Comparison of ENCODE assay signal across 30 cellular contexts in the genomic region with DNA sequence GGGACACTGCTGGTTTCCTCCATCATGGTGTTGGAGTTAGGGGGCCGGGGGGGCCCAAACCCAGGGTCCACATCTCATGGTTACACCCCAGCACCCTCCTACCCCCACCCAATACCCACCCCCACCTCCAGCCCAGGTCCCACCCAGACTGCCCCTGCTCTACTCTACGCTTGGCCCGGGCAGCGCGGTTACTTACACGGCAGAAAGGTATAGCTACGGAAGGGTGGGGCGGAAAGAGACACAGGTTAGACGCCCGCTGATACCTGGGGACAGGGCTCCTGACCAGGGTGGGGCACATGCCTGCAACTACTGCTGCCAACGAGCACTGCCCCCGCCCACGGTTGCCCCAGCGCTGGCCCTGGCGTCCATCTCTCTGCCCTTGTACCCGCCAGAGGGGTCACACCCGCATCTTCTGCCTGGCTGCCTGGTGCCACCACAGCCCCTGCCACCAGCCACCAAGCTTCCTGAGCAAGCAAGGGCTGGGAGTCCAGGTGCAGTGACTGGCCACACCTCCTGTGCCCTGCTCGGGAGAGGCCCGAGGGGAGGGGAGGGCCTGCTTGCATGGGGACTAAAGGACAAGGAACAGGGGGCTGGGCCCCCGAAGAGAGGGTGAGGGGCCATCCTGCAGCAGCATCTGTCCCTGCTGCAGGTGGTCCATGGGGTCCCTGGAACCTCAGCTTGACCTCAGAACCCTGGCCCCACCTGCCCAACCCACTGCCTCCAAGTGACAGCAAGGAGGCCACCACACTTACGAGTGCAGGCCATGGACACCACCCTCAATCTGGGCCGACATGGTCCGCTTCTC. TPM values are rescaled to one million over a fixed set of nuclear protein-coding genes. Genes with fewer than 3 reads are reported as not detected.
"Had no signal": no experiment of that assay in that cellular context is flagged by ENCODE, and none has a peak within 500 bp of the region (broad histone marks: within the 10 kb centered on the region; RNA-seq: fewer than 3 reads in every experiment).

No MANE protein-coding gene starts in this region.

- H3K27ac ChIP-seq: ascending aorta, breast epithelium, cardiac muscle cell, colonic mucosa, dorsolateral prefrontal cortex, esophagus muscularis mucosa, foreskin keratinocyte, gastrocnemius medialis had no signal

- DNase-seq: activated CD4-positive, alpha-beta memory T cell treated with anti-CD3 and anti-CD28 coated beads, Interleukin-2, amount 10 ng/mL, durations not matched to agents 7 days and 5 days; activated CD4-positive, alpha-beta T cell treated with anti-CD3 and anti-CD28 coated beads for 1 hour; activated CD4-positive, alpha-beta T cell treated with anti-CD3 and anti-CD28 coated beads for 4 hours; activated CD4-positive, alpha-beta T cell treated with anti-CD3 and anti-CD28 coated beads, Interleukin-2, amount 10 ng/mL, durations not matched to agents 7 days and 5 days; activated CD4-positive, alpha-beta T cell treated with anti-CD3 and anti-CD28 coated beads, Interleukin-2, amount 50 U/mL, for 4 hours; activated CD8-positive, alpha-beta memory T cell treated with anti-CD3 and anti-CD28 coated beads, Interleukin-2, amount 50 U/mL, for 48 hours; activated gamma-delta T cell; activated naive CD4-positive, alpha-beta T cell; activated naive CD4-positive, alpha-beta T cell treated with anti-CD3 and anti-CD28 coated beads, Interleukin-2, amount 10 ng/mL, durations not matched to agents 7 days and 5 days; activated naive CD8-positive, alpha-beta T cell treated with anti-CD3 and anti-CD28 coated beads, Interleukin-2, amount 10 ng/mL, durations not matched to agents 7 days and 5 days; activated T-cell treated with anti-CD3 and anti-CD28 coated beads for 4 hours; activated T-cell treated with anti-CD3 and anti-CD28 coated beads, Interleukin-2, amount 50 U/mL, for 24 hours; activated T-cell treated with anti-CD3 and anti-CD28 coated beads, Interleukin-2, amount 50 U/mL, for 72 hours; central memory CD4-positive, alpha-beta T cell; cerebellar nuclear complex; colonic mucosa; effector memory CD8-positive, alpha-beta T cell; erythroblast; foreskin keratinocyte; gastrocnemius medialis; glutamatergic neuron; T-helper 2 cell had no signal

- H3K27me3 Mint-ChIP-seq: activated CD4-positive, alpha-beta memory T cell treated with anti-CD3 and anti-CD28 coated beads, Interleukin-2, amount 10 ng/mL, durations not matched to agents 7 days and 5 days; activated CD4-positive, alpha-beta T cell treated with anti-CD3 and anti-CD28 coated beads, Interleukin-2, amount 10 ng/mL, durations not matched to agents 7 days and 5 days; activated naive CD8-positive, alpha-beta T cell treated with anti-CD3 and anti-CD28 coated beads, Interleukin-2, amount 10 ng/mL, durations not matched to agents 7 days and 5 days; activated T-cell treated with anti-CD3 and anti-CD28 coated beads, Interleukin-2, amount 50 U/mL, for 24 hours; effector memory CD8-positive, alpha-beta T cell had no signal

- H3K9me3 ChIP-seq: ascending aorta, breast epithelium, colonic mucosa, esophagus muscularis mucosa, gastrocnemius medialis had no signal

- H3K4me1 ChIP-seq: ascending aorta, breast epithelium, colonic mucosa, esophagus muscularis mucosa, foreskin keratinocyte, gastrocnemius medialis had no signal

- H3K27me3 ChIP-seq: ascending aorta, breast epithelium, cardiac muscle cell, colonic mucosa, dorsolateral prefrontal cortex, foreskin keratinocyte, gastrocnemius medialis had no signal

- H3K4me3 ChIP-seq: ascending aorta, breast epithelium, cardiac muscle cell, colonic mucosa, dorsolateral prefrontal cortex, esophagus muscularis mucosa, gastrocnemius medialis had no signal

- H3K9me3 Mint-ChIP-seq: activated CD4-positive, alpha-beta memory T cell treated with anti-CD3 and anti-CD28 coated beads, Interleukin-2, amount 10 ng/mL, durations not matched to agents 7 days and 5 days; activated CD4-positive, alpha-beta T cell treated with anti-CD3 and anti-CD28 coated beads, Interleukin-2, amount 10 ng/mL, durations not matched to agents 7 days and 5 days; activated naive CD4-positive, alpha-beta T cell treated with anti-CD3 and anti-CD28 coated beads, Interleukin-2, amount 10 ng/mL, durations not matched to agents 7 days and 5 days; activated naive CD4-positive, alpha-beta T cell treated with anti-CD3 and anti-CD28 coated beads, Interleukin-2, amount 50 U/mL, for 72 hours; activated naive CD8-positive, alpha-beta T cell treated with anti-CD3 and anti-CD28 coated beads, Interleukin-2, amount 10 ng/mL, durations not matched to agents 7 days and 5 days; activated T-cell treated with anti-CD3 and anti-CD28 coated beads, Interleukin-2, amount 50 U/mL, for 24 hours; activated T-cell treated with anti-CD3 and anti-CD28 coated beads, Interleukin-2, amount 50 U/mL, for 72 hours; brain; effector memory CD8-positive, alpha-beta T cell had no signal

- H3K36me3 ChIP-seq: breast epithelium, cardiac muscle cell had no signal

- H3K4me1 Mint-ChIP-seq: activated CD4-positive, alpha-beta memory T cell treated with anti-CD3 and anti-CD28 coated beads, Interleukin-2, amount 10 ng/mL, durations not matched to agents 7 days and 5 days; activated CD4-positive, alpha-beta T cell treated with anti-CD3 and anti-CD28 coated beads, Interleukin-2, amount 10 ng/mL, durations not matched to agents 7 days and 5 days; activated naive CD4-positive, alpha-beta T cell treated with anti-CD3 and anti-CD28 coated beads, Interleukin-2, amount 10 ng/mL, durations not matched to agents 7 days and 5 days; brain had no signal

- H3K4me3 Mint-ChIP-seq: activated CD4-positive, alpha-beta memory T cell treated with anti-CD3 and anti-CD28 coated beads, Interleukin-2, amount 10 ng/mL, durations not matched to agents 7 days and 5 days; activated CD4-positive, alpha-beta T cell treated with anti-CD3 and anti-CD28 coated beads, Interleukin-2, amount 10 ng/mL, durations not matched to agents 7 days and 5 days; activated naive CD4-positive, alpha-beta T cell treated with anti-CD3 and anti-CD28 coated beads, Interleukin-2, amount 10 ng/mL, durations not matched to agents 7 days and 5 days; activated naive CD8-positive, alpha-beta T cell treated with anti-CD3 and anti-CD28 coated beads, Interleukin-2, amount 10 ng/mL, durations not matched to agents 7 days and 5 days; activated T-cell treated with anti-CD3 and anti-CD28 coated beads, Interleukin-2, amount 50 U/mL, for 24 hours; activated T-cell treated with anti-CD3 and anti-CD28 coated beads, Interleukin-2, amount 50 U/mL, for 72 hours; brain; effector memory CD8-positive, alpha-beta T cell had no signal

- H3K27ac Mint-ChIP-seq: activated CD4-positive, alpha-beta memory T cell treated with anti-CD3 and anti-CD28 coated beads, Interleukin-2, amount 10 ng/mL, durations not matched to agents 7 days and 5 days; activated CD4-positive, alpha-beta T cell treated with anti-CD3 and anti-CD28 coated beads, Interleukin-2, amount 10 ng/mL, durations not matched to agents 7 days and 5 days; activated naive CD4-positive, alpha-beta T cell treated with anti-CD3 and anti-CD28 coated beads, Interleukin-2, amount 10 ng/mL, durations not matched to agents 7 days and 5 days; activated naive CD4-positive, alpha-beta T cell treated with anti-CD3 and anti-CD28 coated beads, Interleukin-2, amount 50 U/mL, for 72 hours; activated naive CD8-positive, alpha-beta T cell treated with anti-CD3 and anti-CD28 coated beads, Interleukin-2, amount 10 ng/mL, durations not matched to agents 7 days and 5 days; activated T-cell treated with anti-CD3 and anti-CD28 coated beads, Interleukin-2, amount 50 U/mL, for 24 hours; activated T-cell treated with anti-CD3 and anti-CD28 coated beads, Interleukin-2, amount 50 U/mL, for 72 hours; brain; effector memory CD8-positive, alpha-beta T cell had no signal

- ATAC-seq: activated T-cell treated with anti-CD3 and anti-CD28 coated beads, Interleukin-2, amount 50 U/mL, for 72 hours; effector memory CD8-positive, alpha-beta T cell; foreskin keratinocyte; gastrocnemius medialis had no signal

RNA-seq across cellular contexts. Expression of gene PRRT4, which starts 32.2 kb away (rescaled TPM):
- total RNA-seq: activated CD4-positive, alpha-beta memory T cell treated with anti-CD3 and anti-CD28 coated beads, Interleukin-2, amount 10 ng/mL, durations not matched to agents 7 days and 5 days; T-helper 1 cell treated with Interleukin-12 subunit alpha and Interleukin-12 subunit beta and Interleukin-4 antibody, amounts not matched to agents 30 ng/mL and 1 ng/mL, for 36 hours had no signal
